Comparison of ENCODE assay signal across 16 cellular contexts in genomic region chr17:68379150-68379510, GRCh38.
DNase-seq lines count a peak whose midpoint lies in the region; TF ChIP-seq lines count a peak whose summit lies in the region.
"Had no signal": no experiment of that assay in that cellular context is flagged by ENCODE, and none has a peak within 500 bp of the region (broad histone marks: within the 10 kb centered on the region; RNA-seq: fewer than 3 reads in every experiment).

No MANE protein-coding gene starts in this region.

- H3K4me2 ChIP-seq in neural progenitor cell = peak overlapping the region; percentile 7

- peaks cover 43% of the 10 kb centered on the region for H3K4me1 Mint-ChIP-seq in neural progenitor cell
- H3K4me1 Mint-ChIP-seq in nephron progenitor cell = peaks cover 58% of the 10 kb centered on the region
- H3K4me1 Mint-ChIP-seq in endothelial cell (ENCODE audit: unreplicated experiment) = peaks cover 30% of the 10 kb centered on the region

- H3K4me3 ChIP-seq in NT2/D1 (ENCODE audit: insufficient read length, low read depth) (no peak overlapping the region), dorsolateral prefrontal cortex (no peak overlapping the region), neural progenitor cell (no peak overlapping the region), testis (no peak overlapping the region)

- no peak for TF ChIP-seq POLR2A in testis (IDR thresholded peaks at IDR 0.05)

- TF ChIP-seq CTCF in dorsolateral prefrontal cortex (IDR thresholded peaks at IDR 0.05 in 54 of 56, conservative IDR thresholded peaks at IDR 0.05 in 2 of 56; ENCODE audit: low read depth in 1 of 56, partially characterized antibody in 56 of 56) (no peak), neural progenitor cell (IDR thresholded peaks at IDR 0.05) (no peak), testis (IDR thresholded peaks at IDR 0.05) (no peak), nephron progenitor cell (IDR thresholded peaks at IDR 0.05) (no peak), endothelial cell (IDR thresholded peaks at IDR 0.05; ENCODE audit: unreplicated experiment) (no peak)

- H3K36me3 ChIP-seq in NT2/D1 (ENCODE audit: insufficient read depth, insufficient read length, low read length) (no peaks in the 10 kb centered on the region), neural progenitor cell (no peaks in the 10 kb centered on the region), testis (ENCODE audit: low read depth, missing control alignments) (no peaks in the 10 kb centered on the region)

- WGBS in testis, 2 donors = 64 to 67% methylated on average over 4 of the region's 4 CpGs

- no peak overlapping the region for H2AFZ ChIP-seq in neural progenitor cell (replicated peaks)

- H3K27ac ChIP-seq in dorsolateral prefrontal cortex = peak overlapping the region in 50 of 59 donors; percentile 1 to 94 (median 68)
- no peak overlapping the region for H3K27ac ChIP-seq in neural progenitor cell
- peak overlapping the region; percentile 88 to 92 for H3K27ac ChIP-seq in testis

- no peaks in the 10 kb centered on the region for H4K20me1 ChIP-seq in neural progenitor cell (ENCODE audit: low read depth)

- H3K36me3 Mint-ChIP-seq in neural progenitor cell (no peaks in the 10 kb centered on the region), nephron progenitor cell (ENCODE audit: low read depth) (no peaks in the 10 kb centered on the region), endothelial cell (ENCODE audit: low read depth, unreplicated experiment) (no peaks in the 10 kb centered on the region)

- H3K4me3 Mint-ChIP-seq in neural progenitor cell (peak overlapping the region; percentile 71), nephron progenitor cell (no peak overlapping the region), endothelial cell (ENCODE audit: unreplicated experiment) (no peak overlapping the region)
- H3K4me3 Mint-ChIP-seq: activated T-cell treated with anti-CD3 and anti-CD28 coated beads, Interleukin-2, amount 50 U/mL, for 24 hours had no signal

- H3K27me3 ChIP-seq in NT2/D1 (ENCODE audit: insufficient read depth, insufficient read length) (no peaks in the 10 kb centered on the region), dorsolateral prefrontal cortex (no peaks in the 10 kb centered on the region), neural progenitor cell (no peaks in the 10 kb centered on the region), testis (no peaks in the 10 kb centered on the region)

- H3K4me1 ChIP-seq in NT2/D1 (ENCODE audit: insufficient read depth, insufficient read length) (peaks cover 4% of the 10 kb centered on the region), neural progenitor cell (peaks cover 24% of the 10 kb centered on the region), testis (peaks cover 21% of the 10 kb centered on the region)

- intact Hi-C loops in dorsolateral prefrontal cortex (cut with DNase I) = no loop called here
- intact Hi-C loops in testis (cut with DNase I; ENCODE audit: low total_unique reads) = no loop called here

- H3K27me3 Mint-ChIP-seq in neural progenitor cell (ENCODE audit: insufficient read depth, low read depth) (no peaks in the 10 kb centered on the region), nephron progenitor cell (ENCODE audit: low read depth, poor library complexity) (peaks cover 4% of the 10 kb centered on the region), endothelial cell (ENCODE audit: unreplicated experiment) (no peaks in the 10 kb centered on the region)
- H3K27me3 Mint-ChIP-seq: activated T-cell treated with anti-CD3 and anti-CD28 coated beads, Interleukin-2, amount 50 U/mL, for 24 hours had no signal

- H3K9ac ChIP-seq in NT2/D1 (ENCODE audit: insufficient read length, low read depth) = peak overlapping the region; percentile 66
- no peak overlapping the region for H3K9ac ChIP-seq in neural progenitor cell

- no peaks in the 10 kb centered on the region for H3K79me2 ChIP-seq in neural progenitor cell (ENCODE audit: low read depth)

- H3K9me3 ChIP-seq in NT2/D1 (ENCODE audit: insufficient read depth, low read length) = no peaks in the 10 kb centered on the region
- no peaks in the 10 kb centered on the region for H3K9me3 ChIP-seq in neural progenitor cell (ENCODE audit: low read depth)
- H3K9me3 ChIP-seq in testis = no peaks in the 10 kb centered on the region

- no peak overlapping the region for H3K27ac Mint-ChIP-seq in neural progenitor cell
- H3K27ac Mint-ChIP-seq in nephron progenitor cell = no peak overlapping the region
- no peak overlapping the region for H3K27ac Mint-ChIP-seq in endothelial cell (ENCODE audit: unreplicated experiment)
- H3K27ac Mint-ChIP-seq: activated T-cell treated with anti-CD3 and anti-CD28 coated beads, Interleukin-2, amount 50 U/mL, for 24 hours had no signal

- peaks cover 19% of the 10 kb centered on the region for H3F3A ChIP-seq in neural progenitor cell (ENCODE audit: low read depth)

- H3K9me3 Mint-ChIP-seq in neural progenitor cell = no peaks in the 10 kb centered on the region
- no peaks in the 10 kb centered on the region for H3K9me3 Mint-ChIP-seq in nephron progenitor cell
- H3K9me3 Mint-ChIP-seq in endothelial cell (ENCODE audit: unreplicated experiment) = no peaks in the 10 kb centered on the region
- H3K9me3 Mint-ChIP-seq: activated T-cell treated with anti-CD3 and anti-CD28 coated beads, Interleukin-2, amount 50 U/mL, for 24 hours had no signal

- DNase-seq in NT2/D1 (ENCODE audit: low read depth, low spot score) (no peak), dorsolateral prefrontal cortex (no peak), neural progenitor cell (ENCODE audit: low spot score) (no peak), testis (no peak), nephron progenitor cell (no peak), endothelial cell (ENCODE audit: low spot score) (no peak), iPS-NIHi11 (ENCODE audit: low spot score) (no peak), NCI-H1092 (lab: John Stamatoyannopoulos, UW) (no peak)
- DNase-seq: activated CD4-positive, alpha-beta T cell treated with anti-CD3 and anti-CD28 coated beads for 4 hours; activated T-cell treated with anti-CD3 and anti-CD28 coated beads, Interleukin-2, amount 50 U/mL, for 24 hours; amniotic stem cell; effector memory CD4-positive, alpha-beta T cell; glutamatergic neuron; OCI-M1; stimulated activated CD4-positive, alpha-beta T cell treated with anti-CD3 and anti-CD28 coated beads, Interleukin-1b, Interleukin-23, amount 100 ng/mL, for 48 hours; T-helper 1 cell had no signal
